20 cellular contexts compared by ENCODE assay signal in genomic region chr2:73297586-73297985, GRCh38. TPM values are rescaled to one million over a fixed set of nuclear protein-coding genes. Genes with fewer than 3 reads are reported as not detected.
DNase-seq lines count a peak whose midpoint lies in the region; ATAC-seq and TF ChIP-seq lines count a peak whose summit lies in the region.
"Had no signal": no experiment of that assay in that cellular context is flagged by ENCODE, and none has a peak within 500 bp of the region (broad histone marks: within the 10 kb centered on the region; RNA-seq: fewer than 3 reads in every experiment).

No MANE protein-coding gene starts in this region.

- no peaks in the 10 kb centered on the region for H4K20me1 ChIP-seq in neural cell (ENCODE audit: insufficient read depth)

- H3K9me2 ChIP-seq in neural cell (ENCODE audit: insufficient read depth, low read length) = no peaks in the 10 kb centered on the region

- no peak for TF ChIP-seq RAD21 in neural cell (conservative IDR thresholded peaks at IDR 0.05)

- DNase-seq in NCI-H146 (lab: John Stamatoyannopoulos, UW) = peak; percentile 33
- no peak for DNase-seq in NCI-H146 treated with DMSO at 0.1 percent for 48 hours (lab: John Stamatoyannopoulos, UW; ENCODE audit: unreplicated experiment)
- peak; percentile 47 for DNase-seq in H7
- no peak for DNase-seq in NCI-H1092 (lab: John Stamatoyannopoulos, UW)
- DNase-seq: 8988T, ACHN, Calu3, MG63, NCI-H187, NCI-H2081 treated with DMSO at 0.1 percent for 48 hours, NCI-H526 treated with DMSO at 0.1 percent for 48 hours, PC-3, T-cell had no signal

- peak; percentile 5 for TF ChIP-seq EP300 in neural cell (conservative IDR thresholded peaks at IDR 0.05; ENCODE audit: poor library complexity, severe bottlenecking)

- H2AFZ ChIP-seq in neural cell (ENCODE audit: low read depth, low read length) = peak overlapping the region; percentile 52

- H3K36me3 ChIP-seq in H7 (replicated peaks; ENCODE audit: control insufficient read depth, insufficient read depth, low read length) = no peaks in the 10 kb centered on the region
- H3K36me3 ChIP-seq in neural cell (ENCODE audit: insufficient read depth, low read length) = no peaks in the 10 kb centered on the region
- H3K36me3 ChIP-seq: BE2C, MG63 had no signal

- peak; percentile 30 for TF ChIP-seq CTCF in neural cell (IDR thresholded peaks at IDR 0.05; ENCODE audit: poor library complexity, severe bottlenecking)

- no peaks in the 10 kb centered on the region for H3K9me3 ChIP-seq in neural cell (ENCODE audit: low read length)
- H3K9me3 ChIP-seq: BE2C, MG63 had no signal

- peak overlapping the region; percentile 75 for H3K4me2 ChIP-seq in neural cell (ENCODE audit: low read length)

- peaks cover 8% of the 10 kb centered on the region for H3F3A ChIP-seq in neural cell (ENCODE audit: insufficient read depth, low read length, poor library complexity, severe bottlenecking)

- H3K4me3 ChIP-seq in H7 (ENCODE audit: insufficient read depth, low read depth, low read length) (no peak overlapping the region), neural cell (ENCODE audit: low read length) (peak overlapping the region; percentile 57)
- H3K4me3 ChIP-seq: K562, MG63 had no signal

- no peaks in the 10 kb centered on the region for H3K79me2 ChIP-seq in neural cell (replicated peaks; ENCODE audit: insufficient read depth, low read length)

- H3K27ac ChIP-seq in angular gyrus (ENCODE audit: low read depth, low read length) (peak overlapping the region; percentile 13), neural cell (ENCODE audit: low read length) (peak overlapping the region; percentile 90)

- H3K27me3 ChIP-seq in H7 (ENCODE audit: control insufficient read depth, insufficient read depth, low read length) (peaks cover 43% of the 10 kb centered on the region), neural cell (ENCODE audit: insufficient read depth, low read depth, low read length) (peaks cover 33% of the 10 kb centered on the region)

- no peak for ATAC-seq in HG03520 (IDR thresholded peaks at IDR 0.05; ENCODE audit: unreplicated experiment)
- ATAC-seq: K562, PC-3, T-cell had no signal

- H3K9ac ChIP-seq in neural cell (ENCODE audit: low read length) = peak overlapping the region; percentile 60

TF ChIP-seq in neural cell, 6 proteins besides CTCF, POLR2A, EP300 and RAD21:
- no peak for TF ChIP-seq EZH2 (IDR thresholded peaks at IDR 0.05; ENCODE audit: borderline replicate concordance, insufficient read depth, low read length, poor library complexity, severe bottlenecking)
- TF ChIP-seq SMC3 (conservative IDR thresholded peaks at IDR 0.05; ENCODE audit: poor library complexity) = no peak
- no peak for TF ChIP-seq MXI1 (conservative IDR thresholded peaks at IDR 0.05; ENCODE audit: poor library complexity, severe bottlenecking)
- TF ChIP-seq, protein P1, sequence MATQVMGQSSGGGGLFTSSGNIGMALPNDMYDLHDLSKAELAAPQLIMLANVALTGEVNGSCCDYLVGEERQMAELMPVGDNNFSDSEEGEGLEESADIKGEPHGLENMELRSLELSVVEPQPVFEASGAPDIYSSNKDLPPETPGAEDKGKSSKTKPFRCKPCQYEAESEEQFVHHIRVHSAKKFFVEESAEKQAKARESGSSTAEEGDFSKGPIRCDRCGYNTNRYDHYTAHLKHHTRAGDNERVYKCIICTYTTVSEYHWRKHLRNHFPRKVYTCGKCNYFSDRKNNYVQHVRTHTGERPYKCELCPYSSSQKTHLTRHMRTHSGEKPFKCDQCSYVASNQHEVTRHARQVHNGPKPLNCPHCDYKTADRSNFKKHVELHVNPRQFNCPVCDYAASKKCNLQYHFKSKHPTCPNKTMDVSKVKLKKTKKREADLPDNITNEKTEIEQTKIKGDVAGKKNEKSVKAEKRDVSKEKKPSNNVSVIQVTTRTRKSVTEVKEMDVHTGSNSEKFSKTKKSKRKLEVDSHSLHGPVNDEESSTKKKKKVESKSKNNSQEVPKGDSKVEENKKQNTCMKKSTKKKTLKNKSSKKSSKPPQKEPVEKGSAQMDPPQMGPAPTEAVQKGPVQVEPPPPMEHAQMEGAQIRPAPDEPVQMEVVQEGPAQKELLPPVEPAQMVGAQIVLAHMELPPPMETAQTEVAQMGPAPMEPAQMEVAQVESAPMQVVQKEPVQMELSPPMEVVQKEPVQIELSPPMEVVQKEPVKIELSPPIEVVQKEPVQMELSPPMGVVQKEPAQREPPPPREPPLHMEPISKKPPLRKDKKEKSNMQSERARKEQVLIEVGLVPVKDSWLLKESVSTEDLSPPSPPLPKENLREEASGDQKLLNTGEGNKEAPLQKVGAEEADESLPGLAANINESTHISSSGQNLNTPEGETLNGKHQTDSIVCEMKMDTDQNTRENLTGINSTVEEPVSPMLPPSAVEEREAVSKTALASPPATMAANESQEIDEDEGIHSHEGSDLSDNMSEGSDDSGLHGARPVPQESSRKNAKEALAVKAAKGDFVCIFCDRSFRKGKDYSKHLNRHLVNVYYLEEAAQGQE (IDR thresholded peaks at IDR 0.05; ENCODE audit: borderline replicate concordance) = no peak
- TF ChIP-seq POLR2AphosphoS5 (IDR thresholded peaks at IDR 0.05) = no peak

RNA-seq across cellular contexts. Expression of gene EGR4, which starts 4.2 kb away (rescaled TPM):
- total RNA-seq in H7 (2014; rRNA removed; shearing (Covaris generic)) = 0.04 TPM in 1 of 2 replicates, not detected in the other
- 0.90 TPM in 1 of 2 replicates, not detected in the other for polyA plus RNA-seq in neural cell
- 0.69 and 1.2 TPM in 2 replicates for polyA minus RNA-seq in neural cell
- total RNA-seq: K562, LHCN-M2, NCI-H460, PC-3 had no signal
- polyA plus RNA-seq: K562 had no signal

RNA-seq across cellular contexts. Expression of gene FBXO41, which starts 13.3 kb away (rescaled TPM):
- 2.3 and 3.7 TPM in 2 replicates for total RNA-seq in H7 (2014; rRNA removed; shearing (Covaris generic))
- 6.0 and 6.7 TPM in 2 replicates for polyA plus RNA-seq in neural cell
- 17.5 and 18.8 TPM in 2 replicates for polyA minus RNA-seq in neural cell

Comparison
In these comparisons a context has a peak if more than half of its experiments do, and no peak if none do; other contexts are left out.
1. DNase-seq: peak in NCI-H146 (single experiment) and H7 (single experiment); none in NCI-H146 treated with DMSO at 0.1 percent for 48 hours (single experiment) and NCI-H1092 (single experiment).